Comparison of ENCODE assay signal across 1 cellular context in the genomic region with DNA sequence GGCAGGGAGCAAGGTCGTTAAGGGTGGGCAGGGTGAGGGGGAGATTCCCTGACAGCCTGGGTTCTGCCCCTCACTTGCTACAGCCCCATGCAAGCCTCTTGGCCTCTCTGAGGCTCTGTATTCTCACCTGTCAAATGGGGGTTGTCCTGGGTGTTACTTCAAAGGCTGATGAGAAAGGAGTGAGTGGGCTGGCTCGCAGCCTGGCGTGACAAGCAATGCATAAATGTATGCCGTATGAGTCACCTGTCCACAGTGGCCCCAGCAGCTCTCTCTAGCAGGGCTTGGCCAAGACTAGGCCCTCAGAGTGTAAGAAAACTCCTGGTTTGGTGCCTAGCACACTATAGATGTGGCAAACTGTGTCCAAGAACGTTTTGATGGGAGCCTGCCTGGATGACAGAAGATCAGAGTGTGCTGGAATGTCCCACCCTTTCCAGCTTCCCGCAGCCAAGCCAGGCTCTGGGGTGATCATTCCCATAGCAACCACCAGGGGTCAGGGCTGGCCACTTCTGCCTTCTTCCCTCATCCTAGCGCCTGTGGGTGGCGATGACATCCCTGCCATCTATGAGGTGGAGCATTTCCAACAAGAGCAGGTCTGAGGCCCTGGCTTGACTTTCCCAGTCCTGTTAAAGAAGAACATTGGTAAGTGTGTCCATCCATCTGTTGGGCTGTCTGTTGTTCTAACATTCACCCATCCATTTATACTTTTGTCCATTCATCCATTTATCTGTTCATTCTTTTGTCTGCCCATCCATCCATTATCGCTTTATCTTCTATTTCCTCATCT.
TF ChIP-seq lines count a peak whose summit lies in the region.

No MANE protein-coding gene starts in this region.

TF ChIP-seq in H1, 55 proteins besides CTCF, POLR2A, EP300 and RAD21:
- TF ChIP-seq YY1 (IDR thresholded peaks at IDR 0.05; ENCODE audit: low read depth, low read length) (0 out of 2 replicates have a peak, but pooled peaks have one; percentile 23), TEAD4 (IDR thresholded peaks at IDR 0.05; ENCODE audit: low read depth, low read length) (peak; percentile 84), ZNF274 (IDR thresholded peaks at IDR 0.05; ENCODE audit: borderline replicate concordance, extremely low read depth, low read length) (no peak), SAP30 (IDR thresholded peaks at IDR 0.05; ENCODE audit: insufficient read depth, insufficient replicate concordance, low read length) (no peak), RXRA (IDR thresholded peaks at IDR 0.05; ENCODE audit: insufficient read depth, low read depth, low read length) (no peak), CBX5 (IDR thresholded peaks at IDR 0.05; ENCODE audit: low read depth, low read length) (no peak), CEBPB (IDR thresholded peaks at IDR 0.05; ENCODE audit: low read depth, low read length) (no peak), CHD2 (IDR thresholded peaks at IDR 0.05; ENCODE audit: low read length) (no peak)
